ENCODE assay signal across 16 cellular contexts in the genomic region with DNA sequence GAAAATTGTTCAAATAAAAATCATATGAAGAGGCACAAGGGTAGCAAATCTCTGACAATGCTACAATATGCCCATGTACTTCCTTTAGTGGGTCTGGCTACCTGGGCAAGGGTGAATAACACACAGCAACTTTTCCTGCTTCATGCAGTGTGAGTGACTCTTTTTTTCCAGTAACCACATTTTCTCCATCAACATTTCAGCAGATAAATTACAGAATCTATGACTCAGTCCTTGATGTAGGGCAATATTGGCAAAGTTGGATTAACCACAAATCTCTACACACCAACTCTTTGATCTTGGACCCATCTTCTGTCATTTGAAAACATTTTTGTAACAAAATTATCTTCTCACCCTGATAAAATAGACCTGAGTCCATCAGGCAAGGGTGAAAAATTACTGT. TPM values are rescaled to one million over a fixed set of nuclear protein-coding genes. Genes with fewer than 3 reads are reported as not detected.
"Had no signal": no experiment of that assay in that cellular context is flagged by ENCODE, and none has a peak within 500 bp of the region (broad histone marks: within the 10 kb centered on the region; RNA-seq: fewer than 3 reads in every experiment).

No MANE protein-coding gene starts in this region.

- H3K27ac ChIP-seq: ascending aorta, coronary artery, esophagus muscularis mucosa, left ventricle myocardium inferior, parathyroid adenoma had no signal

- H3K36me3 ChIP-seq: ascending aorta, esophagus muscularis mucosa, left ventricle myocardium inferior had no signal

- H3K4me3 ChIP-seq: ascending aorta, coronary artery, esophagus muscularis mucosa, left ventricle myocardium inferior, mucosa of descending colon had no signal

- H3K79me2 ChIP-seq: parathyroid adenoma had no signal

- DNase-seq: activated CD4-positive, alpha-beta T cell treated with anti-CD3 and anti-CD28 coated beads, Interleukin-2, amount 50 U/mL, for 1 hour; activated CD4-positive, CD25-positive, alpha-beta regulatory T cell; activated CD8-positive, alpha-beta memory T cell treated with anti-CD3 and anti-CD28 coated beads for 24 hours; central memory CD4-positive, alpha-beta T cell; foreskin melanocyte; left ventricle myocardium inferior; mucosa of descending colon; naive thymus-derived CD4-positive, alpha-beta T cell; retina; SIG-M5 had no signal

- H3K27me3 ChIP-seq: ascending aorta, esophagus muscularis mucosa had no signal

- H3K9ac ChIP-seq: parathyroid adenoma had no signal

- H3K9me3 ChIP-seq: ascending aorta, esophagus muscularis mucosa, left ventricle myocardium inferior, mucosa of descending colon had no signal

- ATAC-seq: mucosa of descending colon; naive thymus-derived CD4-positive, alpha-beta T cell; stimulated activated effector memory CD8-positive, alpha-beta T cell treated with anti-CD3 and anti-CD28 coated beads, Interleukin-12 subunit alpha, Interleukin-12 subunit beta, amount 100 ng/mL, for 72 hours had no signal

- H3K4me1 ChIP-seq: ascending aorta, esophagus muscularis mucosa, left ventricle myocardium inferior, parathyroid adenoma had no signal

- H2AFZ ChIP-seq: parathyroid adenoma had no signal

- FAIRE-seq: islet of Langerhans had no signal

RNA-seq across cellular contexts. Expression of gene ERICH3, which starts 31.7 kb away (rescaled TPM):
- polyA plus RNA-seq: naive thymus-derived CD4-positive, alpha-beta T cell had no signal
